Comparison of ENCODE assay signal across 8 cellular contexts in genomic region chr1:165369255-165369848, GRCh38. TPM values are rescaled to one million over a fixed set of nuclear protein-coding genes. Genes with fewer than 3 reads are reported as not detected.
DNase-seq lines count a peak whose midpoint lies in the region; ATAC-seq, FAIRE-seq and TF ChIP-seq lines count a peak whose summit lies in the region.

No MANE protein-coding gene starts in this region.

- peak; percentile 75 to 80 for TF ChIP-seq RAD21 in H1 (IDR thresholded peaks at IDR 0.05 in 1 of 2, conservative IDR thresholded peaks at IDR 0.05 in 1 of 2; ENCODE audit: low read depth in 2 of 2, low read length in 2 of 2)

- peaks cover 0 to 4% (median 0%) of the 10 kb centered on the region in 4 experiments; a peak in 3 of 7 replicates for H3K4me1 ChIP-seq in H1 (replicated peaks in 1 of 4; ENCODE audit: control insufficient read depth in 3 of 4, insufficient read depth in 4 of 4, low read length in 3 of 4)

- H3K4me3 Mint-ChIP-seq in naive B cell = no peak overlapping the region
- no peak overlapping the region for H3K4me3 Mint-ChIP-seq in type B pancreatic cell

- no peak overlapping the region for H3K56ac ChIP-seq in H1 (replicated peaks; ENCODE audit: insufficient read length, low read depth, low read length)

- H3K4me3 ChIP-seq in H1 (ENCODE audit: extremely low read depth in 1 of 4, insufficient read depth in 2 of 4, low read depth in 3 of 4, low read length in 4 of 4) = no peak overlapping the region

- H3K23me2 ChIP-seq in H1 (ENCODE audit: low read depth, low read length) = no peaks in the 10 kb centered on the region

- H4K20me1 ChIP-seq in H1 (replicated peaks in 1 of 2; ENCODE audit: control insufficient read depth in 1 of 2, insufficient read depth in 2 of 2, low read length in 2 of 2) = peaks cover 0 to 2% of the 10 kb centered on the region in 2 experiments

- no peaks in the 10 kb centered on the region for H3K79me1 ChIP-seq in H1 (ENCODE audit: low read depth, low read length)

- no peak overlapping the region for H3K23ac ChIP-seq in H1 (ENCODE audit: insufficient read length)

- POLR2A ChIA-PET in H1 (lab: Charles Lee; ENCODE audit: partially characterized antibody) = no interaction called here

- H3K9me3 ChIP-seq in H1 (ENCODE audit: insufficient read depth in 2 of 2, low read depth in 1 of 2, low read length in 1 of 2) = no peaks in the 10 kb centered on the region

- no peak overlapping the region for H2AK5ac ChIP-seq in H1 (ENCODE audit: low read depth, low read length)

- H3K4me1 Mint-ChIP-seq in naive B cell = peaks cover 0 to 5% (median 4%) of the 10 kb centered on the region in 3 donors
- no peaks in the 10 kb centered on the region for H3K4me1 Mint-ChIP-seq in type B pancreatic cell (ENCODE audit: unreplicated experiment)

- H3K36me3 ChIP-seq in H1 (ENCODE audit: control insufficient read depth in 2 of 4, insufficient read depth in 4 of 4, low read length in 3 of 4) = no peaks in the 10 kb centered on the region

- no peak for TF ChIP-seq EP300 in H1 (IDR thresholded peaks at IDR 0.05; ENCODE audit: borderline replicate concordance in 1 of 2, low read depth in 2 of 2, low read length in 2 of 2)

- H2BK120ac ChIP-seq in H1 (replicated peaks; ENCODE audit: low read depth, low read length) = no peak overlapping the region

- H4K5ac ChIP-seq in H1 (ENCODE audit: insufficient read length, low read depth, low read length) = no peak overlapping the region

- TF ChIP-seq POLR2A in H54 (IDR thresholded peaks at IDR 0.05; ENCODE audit: low read depth, low read length) (no peak), H1 (IDR thresholded peaks at IDR 0.05; ENCODE audit: control extremely low read depth in 1 of 2, low read depth in 2 of 2, low read length in 2 of 2) (no peak)

- 0 out of 2 replicates have a peak overlapping the region, but pooled peaks have one; percentile 10 for H2AFZ ChIP-seq in H1 (ENCODE audit: low read length)

- H3K79me2 ChIP-seq in H1 (ENCODE audit: control insufficient read depth in 1 of 2, insufficient read depth in 2 of 2, low read length in 2 of 2) = no peaks in the 10 kb centered on the region

- H3K18ac ChIP-seq in H1 (ENCODE audit: extremely low read depth, low read length) = no peak overlapping the region

- no peak overlapping the region for H3K4ac ChIP-seq in H1 (replicated peaks; ENCODE audit: insufficient read length, low read depth, low read length)

- H2BK5ac ChIP-seq in H1 (ENCODE audit: low read depth, low read length) = no peak overlapping the region

- no peak overlapping the region for H2BK20ac ChIP-seq in H1 (ENCODE audit: low read length)

- H4K91ac ChIP-seq in H1 (replicated peaks; ENCODE audit: insufficient read length, low read length) = no peak overlapping the region

- no peak overlapping the region for H3K27ac ChIP-seq in H1 (ENCODE audit: low read depth, low read length)

- H3K36me3 Mint-ChIP-seq in naive B cell (peaks cover 0 to 5% of the 10 kb centered on the region in 2 donors), type B pancreatic cell (no peaks in the 10 kb centered on the region)

- TF ChIP-seq CTCF in H1 (IDR thresholded peaks at IDR 0.05; ENCODE audit: control extremely low read depth in 1 of 3, insufficient read depth in 1 of 3, low read depth in 1 of 3, low read length in 3 of 3) (peak; percentile 82 to 93 (median 92)), type B pancreatic cell (conservative IDR thresholded peaks at IDR 0.05) (peak; percentile 91)

- H4K8ac ChIP-seq in H1 (ENCODE audit: extremely low read depth, insufficient read depth, low read length) = no peak overlapping the region

- no peaks in the 10 kb centered on the region for H3K9me3 Mint-ChIP-seq in naive B cell
- H3K9me3 Mint-ChIP-seq in type B pancreatic cell = no peaks in the 10 kb centered on the region

- H3K4me2 ChIP-seq in H1 (ENCODE audit: insufficient read depth in 1 of 2, low read depth in 2 of 2, low read length in 2 of 2) = no peak overlapping the region

- peak in 1 of 2 donors; percentile 33 for ATAC-seq in naive B cell (ENCODE audit: low read depth in 2 of 2)

- H3K27me3 Mint-ChIP-seq in naive B cell (peaks cover 74 to 81% (median 81%) of the 10 kb centered on the region in 3 donors), type B pancreatic cell (peaks cover 60% of the 10 kb centered on the region)

- H3K27ac Mint-ChIP-seq in naive B cell = peak overlapping the region in 1 of 6 donors; percentile 26
- H3K27ac Mint-ChIP-seq in type B pancreatic cell = no peak overlapping the region

- peak; percentile 19 to 72 for DNase-seq in NCI-H187 (lab: John Stamatoyannopoulos, UW)
- DNase-seq in NCI-H187 treated with DMSO at 0.1 percent for 48 hours (lab: John Stamatoyannopoulos, UW) = no peak
- DNase-seq in H54 (ENCODE audit: insufficient read length, low spot score) = peak; percentile 55
- peak; percentile 32 to 33 for DNase-seq in NCI-H1930 (lab: John Stamatoyannopoulos, UW)
- peak; percentile 56 for DNase-seq in activated CD4-positive, alpha-beta T cell treated with anti-CD3 and anti-CD28 coated beads, Interleukin-2, amount 50 U/mL, for 1 hour
- peak in 1 of 2 experiments; percentile 87 for DNase-seq in H1 (ENCODE audit: low read depth in 1 of 2, low spot score in 2 of 2)
- DNase-seq in naive B cell = peak; percentile 24
- peak; percentile 77 for DNase-seq in type B pancreatic cell (ENCODE audit: extremely low spot score, unreplicated experiment)

- CTCF ChIA-PET in H1 (lab: Charles Lee; ENCODE audit: partially characterized antibody) = interaction anchor here (0.8 to 6.3 kb wide), 66 partner anchors 7 to 1010 kb away, joined by 3 to 138 read pairs (median 5); partner anchors contain the start of gene LMX1A

- no peak for FAIRE-seq in H54 (lab: Jason Lieb, UNC)
- FAIRE-seq in H1 (lab: Jason Lieb, UNC) = peak; percentile 82

- peak overlapping the region; percentile 36; the same call in 1 of the 2 replicates for H2BK15ac ChIP-seq in H1 (ENCODE audit: low read length)

- WGBS in H1 (ENCODE audit: extremely low coverage in 1 of 2, insufficient coverage in 1 of 2, insufficient read length in 1 of 2, insufficient replicate concordance in 2 of 2, low coverage in 1 of 2, low lambda C conversion rate in 2 of 2, missing lambda C conversion rate in 1 of 2), 2 experiments = 28% methylated on average over 9 of the region's 9 CpGs; no CpG with 5 or more reads in 1 of the 2 experiments

- no peak overlapping the region for H3K9ac ChIP-seq in H1 (replicated peaks in 1 of 4; ENCODE audit: extremely low read depth in 1 of 4, low read depth in 3 of 4, low read length in 3 of 4)

- H3K14ac ChIP-seq in H1 (ENCODE audit: insufficient read length) = no peak overlapping the region

- no peak overlapping the region for H2BK12ac ChIP-seq in H1 (ENCODE audit: low read depth, low read length)

- H3K27me3 ChIP-seq in H1 (replicated peaks in 1 of 4; ENCODE audit: control insufficient read depth in 3 of 4, extremely low read depth in 1 of 4, insufficient read depth in 3 of 4, low read length in 3 of 4) = peaks cover 0 to 10% (median under 1%) of the 10 kb centered on the region in 4 experiments; a peak in 1 of 7 replicates

TF ChIP-seq in H1, 55 proteins besides CTCF, POLR2A, EP300 and RAD21:
- TF ChIP-seq CTBP2 (IDR thresholded peaks at IDR 0.05; ENCODE audit: borderline replicate concordance, insufficient read depth, insufficient read length, low read length) (no peak), RNF2 (IDR thresholded peaks at IDR 0.05; ENCODE audit: borderline replicate concordance, low read depth, low read length, missing control alignments, poor library complexity, severe bottlenecking) (no peak), CHD2 (IDR thresholded peaks at IDR 0.05; ENCODE audit: low read length) (no peak), GABPA (IDR thresholded peaks at IDR 0.05; ENCODE audit: borderline replicate concordance, insufficient read depth, low read length) (no peak), SP1 (IDR thresholded peaks at IDR 0.05; ENCODE audit: low read depth, low read length) (no peak), MAX (IDR thresholded peaks at IDR 0.05) (0 out of 2 replicates have a peak, but pooled peaks have one; percentile 39), TCF12 (IDR thresholded peaks at IDR 0.05; ENCODE audit: low read depth, low read length) (no peak)

RNA-seq across cellular contexts. Expression of gene LMX1A, which starts 12.8 kb away (rescaled TPM):
- not detected in 2 replicates for total RNA-seq in H1 (2021; fragmentation: NEBNext Ultra II Directional; extraction: Animal tissue kit (Norgen Biotek cat#: 25700))
- polyA plus RNA-seq in H1 (2011; rRNA removed) (0.03 TPM in 1 of 2 replicates, not detected in the other), naive B cell (ENCODE audit: low read depth in 6 of 6) (not detected)
- 0.04 TPM for polyA plus RNA-seq in H1 (2011; cell fraction: cytosol; rRNA removed)
- not detected for polyA plus RNA-seq in H1 (2011; cell fraction: nucleus; rRNA removed)
- polyA plus RNA-seq in H1 (2012, experiment 1 of 2) = 0.09 to 0.13 TPM in 2 of 4 replicates, not detected in the others
- 0.12 TPM for polyA plus RNA-seq in H1 (2012, experiment 2 of 2)
- polyA plus RNA-seq in H1 (2013, experiment 1 of 2) = not detected
- polyA plus RNA-seq in H1 (2013, experiment 2 of 2) = not detected
- 0.22 TPM in 1 of 2 replicates, not detected in the other for polyA minus RNA-seq in H1 (2011; rRNA and poly(A)+ RNA removed)
- polyA minus RNA-seq in H1 (2011; cell fraction: cytosol; rRNA and poly(A)+ RNA removed) = not detected
- not detected for polyA minus RNA-seq in H1 (2011; cell fraction: nucleus; rRNA and poly(A)+ RNA removed)
- 13.5 and 34.4 TPM in 2 replicates for total RNA-seq in type B pancreatic cell (ENCODE audit: low replicate concordance)

Comparison
In these comparisons a context has a peak if more than half of its experiments do, and no peak if none do; other contexts are left out.
1. RNA of gene LMX1A, which starts 12.8 kb away (total RNA-seq): 13.5 to 34.4 TPM in type B pancreatic cell; not detected in H1; every median in the first group is over 10 times any median in the second.